Comparison of ENCODE assay signal across 20 cellular contexts in the genomic region with DNA sequence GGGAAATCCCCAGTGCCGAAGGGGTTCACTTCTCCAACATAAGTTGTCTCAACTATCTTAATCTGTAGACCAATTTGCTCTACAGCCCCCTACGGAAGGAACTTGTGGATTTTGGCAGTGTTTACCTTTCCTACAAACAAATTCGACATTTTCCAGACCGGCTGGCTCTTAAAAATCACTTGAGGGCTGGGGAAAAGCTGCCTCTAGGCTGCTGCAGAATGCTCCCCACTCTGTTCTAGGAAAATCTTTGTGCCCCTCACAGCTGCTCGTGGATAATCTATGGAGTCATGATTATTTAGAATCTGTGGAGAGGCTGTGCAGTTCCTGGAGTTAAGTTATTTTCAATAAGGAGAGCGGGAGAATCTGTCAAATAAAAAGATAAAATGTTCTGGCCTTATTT.
"Had no signal": no experiment of that assay in that cellular context is flagged by ENCODE, and none has a peak within 500 bp of the region (broad histone marks: within the 10 kb centered on the region; RNA-seq: fewer than 3 reads in every experiment).

No MANE protein-coding gene starts in this region.

- H3K9me3 ChIP-seq: SJSA1 had no signal

- H3K27ac ChIP-seq: epithelial cell of prostate, SJSA1, WERI-Rb-1 had no signal

- ATAC-seq: activated CD8-positive, alpha-beta T cell treated with anti-CD3 and anti-CD28 coated beads for 36 hours; activated T-cell treated with anti-CD3 and anti-CD28 coated beads, Interleukin-2, amount 50 U/mL, for 72 hours; natural killer cell treated with Interleukin-12 subunit alpha and Interleukin-12 subunit beta and Interleukin-15 and Interleukin-18, amount 100 ng/mL, for 72 hours; stimulated activated naive CD8-positive, alpha-beta T cell treated with anti-CD3 and anti-CD28 coated beads, Interleukin-15, amount 100 ng/mL, for 72 hours had no signal

- H3K36me3 ChIP-seq: SJSA1, WERI-Rb-1 had no signal

- H3K27me3 ChIP-seq: SJSA1 had no signal

- H3K4me3 ChIP-seq: SJSA1 had no signal

- DNase-seq: activated CD4-positive, alpha-beta T cell treated with anti-CD3 and anti-CD28 coated beads for 4 hours; activated CD8-positive, alpha-beta memory T cell treated with anti-CD3 and anti-CD28 coated beads, Interleukin-2, amount 50 U/mL, for 4 hours; activated CD8-positive, alpha-beta T cell treated with anti-CD3 and anti-CD28 coated beads for 36 hours; activated gamma-delta T cell treated with Interleukin-2 at 50 U/mL for 16 hours; activated naive CD8-positive, alpha-beta T cell treated with anti-CD3 and anti-CD28 coated beads for 36 hours; activated T-cell treated with anti-CD3 and anti-CD28 coated beads, Interleukin-2, amount 50 U/mL, for 72 hours; anterior cingulate cortex; caudate nucleus; cortex of kidney; effector CD8-positive, alpha-beta T cell; left cardiac atrium; mammary epithelial cell; stimulated activated CD4-positive, alpha-beta T cell treated with anti-CD3 and anti-CD28 coated beads, Interleukin-15, amount 100 ng/mL, for 24 hours; stimulated activated CD4-positive, alpha-beta T cell treated with anti-CD3 and anti-CD28 coated beads, Interleukin-4, amount 100 ng/mL, for 24 hours; stimulated activated naive CD8-positive, alpha-beta T cell treated with anti-CD3 and anti-CD28 coated beads, Interleukin-15, amount 100 ng/mL, for 72 hours; T-helper 1 cell; WERI-Rb-1 had no signal
